Comparison of ENCODE assay signal across 16 cellular contexts in genomic region chr5:43358338-43358737, GRCh38. TPM values are rescaled to one million over a fixed set of nuclear protein-coding genes. Genes with fewer than 3 reads are reported as not detected.
A peak's percentile ranks its signal among the peaks of the same experiment; 100 is the strongest.
DNase-seq lines count a peak whose midpoint lies in the region; ATAC-seq and TF ChIP-seq lines count a peak whose summit lies in the region.
"Had no signal": no experiment of that assay in that cellular context is flagged by ENCODE, and none has a peak within 500 bp of the region (broad histone marks: within the 10 kb centered on the region; RNA-seq: fewer than 3 reads in every experiment).

No MANE protein-coding gene starts in this region.

- TF ChIP-seq POLR2A in esophagus muscularis mucosa (IDR thresholded peaks at IDR 0.05; ENCODE audit: low read depth) (no peak), thyroid gland (IDR thresholded peaks at IDR 0.05) (no peak), breast epithelium (IDR thresholded peaks at IDR 0.05) (no peak)

- 35% methylated on average over 3 of the region's 3 CpGs for WGBS in esophagus muscularis mucosa
- WGBS in thyroid gland, 2 donors = 28 to 38% methylated on average over 3 of the region's 3 CpGs

- H3K27ac ChIP-seq in cardiac muscle cell (peak overlapping the region; percentile 73), right atrium auricular region (no peak overlapping the region), esophagus muscularis mucosa (replicated peaks in 1 of 4) (peak overlapping the region in 1 of 4 donors; percentile 20), thyroid gland (peak overlapping the region in 2 of 3 donors; percentile 0 to 28), breast epithelium (no peak overlapping the region)
- H3K27ac ChIP-seq: BLaER1 treated with 17β-estradiol and CSF1 and Interleukin-3, amounts not matched to agents 10 nM and 100 nM had no signal

- TF ChIP-seq CTCF in cardiac muscle cell (IDR thresholded peaks at IDR 0.05; ENCODE audit: low read depth, low read length) (no peak), right atrium auricular region (IDR thresholded peaks at IDR 0.05) (no peak), esophagus muscularis mucosa (IDR thresholded peaks at IDR 0.05) (no peak), thyroid gland (IDR thresholded peaks at IDR 0.05) (no peak), breast epithelium (IDR thresholded peaks at IDR 0.05) (no peak)

- ATAC-seq in left lobe of liver = peak; percentile 19
- ATAC-seq: CD8-positive, alpha-beta T cell had no signal

- DNase-seq in cardiac muscle cell (ENCODE audit: low read depth in 1 of 2, low spot score in 1 of 2) = no peak
- DNase-seq in right atrium auricular region (ENCODE audit: low spot score) = no peak
- DNase-seq in esophagus muscularis mucosa (ENCODE audit: extremely low spot score) = peak; percentile 47
- DNase-seq in left lobe of liver (ENCODE audit: low spot score) = no peak
- no peak for DNase-seq in thyroid gland
- DNase-seq in HAP-1 (ENCODE audit: low spot score in 2 of 2) = no peak
- no peak for DNase-seq in NCI-H82 treated with DMSO at 0.1 percent for 48 hours (lab: John Stamatoyannopoulos, UW; ENCODE audit: unreplicated experiment)
- no peak for DNase-seq in breast epithelium (ENCODE audit: low spot score in 2 of 2)
- DNase-seq: 8988T; Calu3; CD8-positive, alpha-beta T cell; DMS79 treated with DMSO at 0.1 percent for 48 hours; GF-D8; GOT3; H7 had no signal

- no peak for TF ChIP-seq EP300 in esophagus muscularis mucosa (IDR thresholded peaks at IDR 0.05)

- H3K27me3 ChIP-seq in cardiac muscle cell (no peaks in the 10 kb centered on the region), right atrium auricular region (no peaks in the 10 kb centered on the region), esophagus muscularis mucosa (no peaks in the 10 kb centered on the region), thyroid gland (no peaks in the 10 kb centered on the region), HAP-1 (ENCODE audit: low read depth) (no peaks in the 10 kb centered on the region; the same call in 1 of the 2 replicates), breast epithelium (no peaks in the 10 kb centered on the region)
- H3K27me3 ChIP-seq: BLaER1 treated with 17β-estradiol and CSF1 and Interleukin-3, amounts not matched to agents 10 nM and 100 nM had no signal

- in situ Hi-C loops in HAP-1 (cut with MboI; ENCODE audit: low sequenced_read_pairs) = no loop called here

- H3K36me3 ChIP-seq in cardiac muscle cell = no peaks in the 10 kb centered on the region
- no peaks in the 10 kb centered on the region for H3K36me3 ChIP-seq in right atrium auricular region
- H3K36me3 ChIP-seq in esophagus muscularis mucosa = no peaks in the 10 kb centered on the region
- H3K36me3 ChIP-seq in thyroid gland = no peaks in the 10 kb centered on the region
- H3K36me3 ChIP-seq in HAP-1 (replicated peaks) = no peaks in the 10 kb centered on the region
- no peaks in the 10 kb centered on the region for H3K36me3 ChIP-seq in breast epithelium

- no peaks in the 10 kb centered on the region for H3K9me3 ChIP-seq in cardiac muscle cell (ENCODE audit: low read depth)
- H3K9me3 ChIP-seq in right atrium auricular region = peaks cover 0 to 13% of the 10 kb centered on the region in 2 donors
- peaks cover 0 to 4% (median 0%) of the 10 kb centered on the region in 4 donors for H3K9me3 ChIP-seq in esophagus muscularis mucosa
- H3K9me3 ChIP-seq in thyroid gland = no peaks in the 10 kb centered on the region
- no peaks in the 10 kb centered on the region for H3K9me3 ChIP-seq in HAP-1
- H3K9me3 ChIP-seq in breast epithelium = peaks cover 5 to 23% of the 10 kb centered on the region in 2 donors

- peaks cover 12% of the 10 kb centered on the region for H3K4me1 ChIP-seq in cardiac muscle cell (ENCODE audit: low read depth)
- no peaks in the 10 kb centered on the region for H3K4me1 ChIP-seq in right atrium auricular region
- H3K4me1 ChIP-seq in esophagus muscularis mucosa = peaks cover 0 to 18% (median 14%) of the 10 kb centered on the region in 4 donors
- H3K4me1 ChIP-seq in thyroid gland = peaks cover 8 to 20% of the 10 kb centered on the region in 2 donors
- H3K4me1 ChIP-seq in HAP-1 = no peaks in the 10 kb centered on the region
- H3K4me1 ChIP-seq in breast epithelium = no peaks in the 10 kb centered on the region
- H3K4me1 ChIP-seq: BLaER1 treated with 17β-estradiol and CSF1 and Interleukin-3, amounts not matched to agents 10 nM and 100 nM had no signal

- intact Hi-C loops in esophagus muscularis mucosa (cut with DNase I) = no loop called here
- intact Hi-C loops in thyroid gland (cut with DNase I) = no loop called here
- intact Hi-C loops in breast epithelium (cut with DNase I; ENCODE audit: low total_unique reads) = no loop called here

- H3K4me3 ChIP-seq in cardiac muscle cell (no peak overlapping the region), right atrium auricular region (no peak overlapping the region), esophagus muscularis mucosa (no peak overlapping the region), thyroid gland (replicated peaks in 1 of 3) (no peak overlapping the region), HAP-1 (no peak overlapping the region), breast epithelium (no peak overlapping the region)
- H3K4me3 ChIP-seq: BLaER1 treated with 17β-estradiol and CSF1 and Interleukin-3, amounts not matched to agents 10 nM and 100 nM had no signal

RNA-seq across cellular contexts. Expression of gene HMGCS1, which starts 45.1 kb away (rescaled TPM):
- 84.1 and 202 TPM in 2 replicates for total RNA-seq in cardiac muscle cell
- 48.5 and 105 TPM in 2 replicates for polyA plus RNA-seq in cardiac muscle cell
- 10 to 100 TPM in 1 of 2 donors, 1 to 10 TPM in 1; 6.3 to 17.5 TPM for total RNA-seq in right atrium auricular region
- total RNA-seq in esophagus muscularis mucosa = 10 to 100 TPM; 11.1 to 19.9 (median 12.7) TPM
- 42.8 TPM for total RNA-seq in left lobe of liver
- total RNA-seq in thyroid gland = 10 to 100 TPM; 33.5 to 58.7 (median 44.1) TPM
- 10 to 100 TPM; 13.9 to 36.6 (median 26.5) TPM for total RNA-seq in breast epithelium

RNA-seq across cellular contexts. Expression of gene CCL28, which starts 53.9 kb away (rescaled TPM):
- total RNA-seq in cardiac muscle cell (0.07 TPM in 1 of 2 replicates, not detected in the other), right atrium auricular region (1 to 10 TPM in 1 of 2 donors, under 1 TPM in 1; 0.30 to 1.3 TPM), esophagus muscularis mucosa (1 to 10 TPM; 2.2 to 3.3 (median 2.3) TPM), left lobe of liver (2.3 TPM), thyroid gland (10 to 100 TPM; 21.5 to 44.7 (median 32.7) TPM), breast epithelium (100 to 1,000 TPM in 1 of 3 donors, 10 to 100 TPM in 1, 1 to 10 TPM in 1; 4.0 to 192 (median 53.4) TPM)
- 0.64 TPM in 1 of 2 replicates, not detected in the other for polyA plus RNA-seq in cardiac muscle cell
- total RNA-seq: H7 had no signal

Comparison
In these comparisons a context has a peak if more than half of its experiments do, and no peak if none do; other contexts are left out.
1. H3K27ac ChIP-seq: peak in cardiac muscle cell (single experiment) and thyroid gland (2 of 3); none in right atrium auricular region (0 of 2) and breast epithelium (0 of 2).